Comparison of ENCODE assay signal across 14 cellular contexts in the genomic region with DNA sequence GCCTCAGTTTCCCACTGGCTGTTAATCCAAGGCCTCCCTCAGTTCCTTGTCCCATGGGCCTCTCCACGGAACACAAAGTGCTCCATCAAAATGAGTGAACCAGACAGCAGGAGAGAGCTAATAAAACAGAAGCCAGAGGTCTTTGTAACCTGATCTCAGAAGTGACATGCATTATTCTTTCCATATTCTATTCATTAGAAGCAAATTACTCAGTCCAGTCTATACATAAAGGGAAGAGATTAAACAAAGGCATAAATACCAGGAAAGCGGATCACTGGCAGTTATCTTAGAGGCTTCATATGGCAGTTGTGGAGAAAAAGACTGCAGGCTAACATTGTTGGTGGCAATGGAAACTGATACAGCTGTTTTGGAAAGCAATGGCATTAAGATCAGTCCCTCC.
DNase-seq lines count a peak whose midpoint lies in the region; FAIRE-seq and TF ChIP-seq lines count a peak whose summit lies in the region.
"Had no signal": no experiment of that assay in that cellular context is flagged by ENCODE, and none has a peak within 500 bp of the region (broad histone marks: within the 10 kb centered on the region; RNA-seq: fewer than 3 reads in every experiment).

No MANE protein-coding gene starts in this region.

- H2AK5ac ChIP-seq in neuronal stem cell (ENCODE audit: low read depth, low read length) = no peak overlapping the region

- no peak overlapping the region for H3K4ac ChIP-seq in neuronal stem cell (ENCODE audit: low read length)

- no peak overlapping the region for H3K27ac ChIP-seq in neuronal stem cell (replicated peaks; ENCODE audit: low read length)

- H3K9me3 Mint-ChIP-seq in chondrocyte (ENCODE audit: low read depth) = peaks cover 12% of the 10 kb centered on the region

- DNase-seq in D721Med (ENCODE audit: insufficient read length, low spot score) = no peak
- DNase-seq in NCI-H1105 treated with DMSO at 0.1 percent for 48 hours (lab: John Stamatoyannopoulos, UW) = peak; percentile 66
- peak; percentile 61 to 65 for DNase-seq in NCI-H526 (lab: John Stamatoyannopoulos, UW)
- peak; percentile 1 for DNase-seq in SW480 (ENCODE audit: low spot score)
- no peak for DNase-seq in neuronal stem cell (ENCODE audit: low spot score)
- DNase-seq in chondrocyte (ENCODE audit: low spot score) = no peak
- DNase-seq in activated CD8-positive, alpha-beta memory T cell treated with anti-CD3 and anti-CD28 coated beads, Interleukin-2, amount 50 U/mL, for 4 hours = no peak
- DNase-seq: AML-193, Caco-2, HCEC 1CT, NCI-H2029, NCI-H446, T-helper 2 cell had no signal

- H3K9me3 ChIP-seq in neuronal stem cell (replicated peaks in 1 of 2; ENCODE audit: control insufficient read depth in 2 of 2, insufficient read depth in 1 of 2, low read depth in 1 of 2, low read length in 2 of 2) = no peaks in the 10 kb centered on the region
- H3K9me3 ChIP-seq: Caco-2 had no signal

- H3K9ac ChIP-seq in neuronal stem cell (ENCODE audit: low read depth, low read length, poor library complexity) = no peak overlapping the region

- TF ChIP-seq CTCF in D721Med (IDR thresholded peaks at IDR 0.05; ENCODE audit: insufficient read depth, missing control alignments) (no peak), chondrocyte (IDR thresholded peaks at IDR 0.05) (no peak)

- H4K91ac ChIP-seq in neuronal stem cell (ENCODE audit: low read depth, low read length, poor library complexity) = no peak overlapping the region

- H3K79me1 ChIP-seq in neuronal stem cell (ENCODE audit: low read depth, low read length) = no peaks in the 10 kb centered on the region

- no peak overlapping the region for H2BK5ac ChIP-seq in neuronal stem cell (ENCODE audit: low read length)

- no peaks in the 10 kb centered on the region for H3K36me3 ChIP-seq in neuronal stem cell (replicated peaks in 1 of 2; ENCODE audit: control insufficient read depth in 2 of 2, insufficient read depth in 2 of 2, low read length in 2 of 2)

- H4K8ac ChIP-seq in neuronal stem cell (ENCODE audit: low read depth, low read length) = no peak overlapping the region

- no peaks in the 10 kb centered on the region for H3K36me3 Mint-ChIP-seq in chondrocyte (ENCODE audit: low read depth)

- no peak overlapping the region for H3K4me3 ChIP-seq in neuronal stem cell (ENCODE audit: low read length in 2 of 2)
- H3K4me3 ChIP-seq: GM12878 had no signal

- no peak overlapping the region for H2AFZ ChIP-seq in neuronal stem cell (ENCODE audit: low read length)

- no peaks in the 10 kb centered on the region for H3K4me1 ChIP-seq in neuronal stem cell (ENCODE audit: control insufficient read depth in 2 of 2, insufficient read depth in 1 of 2, low read depth in 1 of 2, low read length in 2 of 2)
- H3K4me1 ChIP-seq: Caco-2 had no signal

- no peaks in the 10 kb centered on the region for H3K27me3 ChIP-seq in neuronal stem cell (ENCODE audit: control insufficient read depth in 3 of 3, insufficient read depth in 3 of 3, low read depth in 1 of 3, low read length in 3 of 3)

- no peak overlapping the region for H2BK15ac ChIP-seq in neuronal stem cell (ENCODE audit: low read length)

- peaks cover 3% of the 10 kb centered on the region for H3K27me3 Mint-ChIP-seq in chondrocyte (ENCODE audit: low read depth)

- no peak overlapping the region for H2BK120ac ChIP-seq in neuronal stem cell (ENCODE audit: low read depth, low read length)

- H3K27ac Mint-ChIP-seq in chondrocyte (ENCODE audit: unreplicated experiment) = no peak overlapping the region

- H3K4me3 Mint-ChIP-seq in chondrocyte (ENCODE audit: unreplicated experiment) = no peak overlapping the region

- WGBS in neuronal stem cell (ENCODE audit: extremely low coverage in 2 of 2, insufficient read length in 2 of 2, insufficient replicate concordance in 1 of 2), 2 donors = no CpG with 5 or more reads among the region's 2 CpGs

- H3K18ac ChIP-seq in neuronal stem cell (ENCODE audit: low read length) = no peak overlapping the region

- no peak overlapping the region for H3K23ac ChIP-seq in neuronal stem cell (ENCODE audit: low read depth, low read length, poor library complexity)

- H3K4me2 ChIP-seq in neuronal stem cell (ENCODE audit: insufficient read depth, low read length, poor library complexity, severe bottlenecking) = no peak overlapping the region

- FAIRE-seq in D721Med (lab: Jason Lieb, UNC) = peak; percentile 41
- FAIRE-seq: GM12878 had no signal

- H3K14ac ChIP-seq in neuronal stem cell (ENCODE audit: low read length) = no peak overlapping the region

- H3K4me1 Mint-ChIP-seq in chondrocyte (ENCODE audit: low read depth) = no peaks in the 10 kb centered on the region

- H2BK12ac ChIP-seq in neuronal stem cell (ENCODE audit: low read length) = no peak overlapping the region

Comparison
In these comparisons a context has a peak if more than half of its experiments do, and no peak if none do; other contexts are left out.
1. DNase-seq: peak in NCI-H1105 treated with DMSO at 0.1 percent for 48 hours (single experiment), NCI-H526 (2 of 2) and SW480 (single experiment); none in D721Med (single experiment), neuronal stem cell (single experiment), chondrocyte (single experiment) and activated CD8-positive, alpha-beta memory T cell treated with anti-CD3 and anti-CD28 coated beads, Interleukin-2, amount 50 U/mL, for 4 hours (single experiment).